1 cellular context compared by ENCODE assay signal in genomic region chr19:46785054-46785979, GRCh38.
A peak's percentile ranks its signal among the peaks of the same experiment; 100 is the strongest.
TF ChIP-seq lines count a peak whose summit lies in the region.

No MANE protein-coding gene starts in this region.

TF ChIP-seq in HEK293, 187 proteins besides CTCF, POLR2A, EP300 and RAD21 (continued from another document):
- TF ChIP-seq SP3 (tag by site-specific recombination; IDR thresholded peaks at IDR 0.05): peak; percentile 34; the same call in 1 of the 2 replicates
- TF ChIP-seq ZNF776 (tag by site-specific recombination; IDR thresholded peaks at IDR 0.05; ENCODE audit: borderline replicate concordance): no peak
- TF ChIP-seq ZNF426 (tag by site-specific recombination; IDR thresholded peaks at IDR 0.05): no peak
- no peak; the same call in 1 of the 2 replicates for TF ChIP-seq KLF16 (tag by site-specific recombination; IDR thresholded peaks at IDR 0.05)
- TF ChIP-seq ZNF549 (tag by site-specific recombination; IDR thresholded peaks at IDR 0.05): no peak
- 0 out of 2 replicates have a peak, but pooled peaks have one; percentile 7 for TF ChIP-seq ZBTB8A (tag by site-specific recombination; IDR thresholded peaks at IDR 0.05)
- TF ChIP-seq ZNF423 (tag by site-specific recombination; IDR thresholded peaks at IDR 0.05): no peak
- peak; percentile 73; the same call in 1 of the 2 replicates for TF ChIP-seq ZNF335 (tag by site-specific recombination; conservative IDR thresholded peaks at IDR 0.05)
- TF ChIP-seq TSHZ1 (tag by site-specific recombination; IDR thresholded peaks at IDR 0.05; ENCODE audit: borderline replicate concordance): no peak
- TF ChIP-seq TRIM28 (IDR thresholded peaks at IDR 0.05; ENCODE audit: borderline replicate concordance, low read length): no peak; the same call in 1 of the 2 replicates
- TF ChIP-seq ZEB2 (tag by site-specific recombination; IDR thresholded peaks at IDR 0.05): 0 out of 2 replicates have a peak, but pooled peaks have one; percentile 7
- no peak for TF ChIP-seq ZNF623 (tag by site-specific recombination; IDR thresholded peaks at IDR 0.05)
- TF ChIP-seq YY2 (tag by site-specific recombination; IDR thresholded peaks at IDR 0.05): peak; percentile 19; the same call in 1 of the 2 replicates
- TF ChIP-seq ZNF513 (tag by site-specific recombination; IDR thresholded peaks at IDR 0.05): peak; percentile 54
- TF ChIP-seq ZSCAN30 (tag by site-specific recombination; IDR thresholded peaks at IDR 0.05): peak; percentile 59
- TF ChIP-seq ZBTB17 (tag by site-specific recombination; IDR thresholded peaks at IDR 0.05): peak; percentile 70
- peak; percentile 7 for TF ChIP-seq ZBTB26 (tag by site-specific recombination; optimal IDR thresholded peaks at IDR 0.05)
- TF ChIP-seq ZNF114 (tag by site-specific recombination; IDR thresholded peaks at IDR 0.05): no peak
- TF ChIP-seq ZSCAN16 (tag by site-specific recombination; IDR thresholded peaks at IDR 0.05): no peak
- TF ChIP-seq ZNF24 (tag by site-specific recombination; IDR thresholded peaks at IDR 0.05): peak; percentile 33; the same call in 1 of the 2 replicates
- no peak for TF ChIP-seq ZNF791 (tag by site-specific recombination; IDR thresholded peaks at IDR 0.05)
- TF ChIP-seq, protein P1, sequence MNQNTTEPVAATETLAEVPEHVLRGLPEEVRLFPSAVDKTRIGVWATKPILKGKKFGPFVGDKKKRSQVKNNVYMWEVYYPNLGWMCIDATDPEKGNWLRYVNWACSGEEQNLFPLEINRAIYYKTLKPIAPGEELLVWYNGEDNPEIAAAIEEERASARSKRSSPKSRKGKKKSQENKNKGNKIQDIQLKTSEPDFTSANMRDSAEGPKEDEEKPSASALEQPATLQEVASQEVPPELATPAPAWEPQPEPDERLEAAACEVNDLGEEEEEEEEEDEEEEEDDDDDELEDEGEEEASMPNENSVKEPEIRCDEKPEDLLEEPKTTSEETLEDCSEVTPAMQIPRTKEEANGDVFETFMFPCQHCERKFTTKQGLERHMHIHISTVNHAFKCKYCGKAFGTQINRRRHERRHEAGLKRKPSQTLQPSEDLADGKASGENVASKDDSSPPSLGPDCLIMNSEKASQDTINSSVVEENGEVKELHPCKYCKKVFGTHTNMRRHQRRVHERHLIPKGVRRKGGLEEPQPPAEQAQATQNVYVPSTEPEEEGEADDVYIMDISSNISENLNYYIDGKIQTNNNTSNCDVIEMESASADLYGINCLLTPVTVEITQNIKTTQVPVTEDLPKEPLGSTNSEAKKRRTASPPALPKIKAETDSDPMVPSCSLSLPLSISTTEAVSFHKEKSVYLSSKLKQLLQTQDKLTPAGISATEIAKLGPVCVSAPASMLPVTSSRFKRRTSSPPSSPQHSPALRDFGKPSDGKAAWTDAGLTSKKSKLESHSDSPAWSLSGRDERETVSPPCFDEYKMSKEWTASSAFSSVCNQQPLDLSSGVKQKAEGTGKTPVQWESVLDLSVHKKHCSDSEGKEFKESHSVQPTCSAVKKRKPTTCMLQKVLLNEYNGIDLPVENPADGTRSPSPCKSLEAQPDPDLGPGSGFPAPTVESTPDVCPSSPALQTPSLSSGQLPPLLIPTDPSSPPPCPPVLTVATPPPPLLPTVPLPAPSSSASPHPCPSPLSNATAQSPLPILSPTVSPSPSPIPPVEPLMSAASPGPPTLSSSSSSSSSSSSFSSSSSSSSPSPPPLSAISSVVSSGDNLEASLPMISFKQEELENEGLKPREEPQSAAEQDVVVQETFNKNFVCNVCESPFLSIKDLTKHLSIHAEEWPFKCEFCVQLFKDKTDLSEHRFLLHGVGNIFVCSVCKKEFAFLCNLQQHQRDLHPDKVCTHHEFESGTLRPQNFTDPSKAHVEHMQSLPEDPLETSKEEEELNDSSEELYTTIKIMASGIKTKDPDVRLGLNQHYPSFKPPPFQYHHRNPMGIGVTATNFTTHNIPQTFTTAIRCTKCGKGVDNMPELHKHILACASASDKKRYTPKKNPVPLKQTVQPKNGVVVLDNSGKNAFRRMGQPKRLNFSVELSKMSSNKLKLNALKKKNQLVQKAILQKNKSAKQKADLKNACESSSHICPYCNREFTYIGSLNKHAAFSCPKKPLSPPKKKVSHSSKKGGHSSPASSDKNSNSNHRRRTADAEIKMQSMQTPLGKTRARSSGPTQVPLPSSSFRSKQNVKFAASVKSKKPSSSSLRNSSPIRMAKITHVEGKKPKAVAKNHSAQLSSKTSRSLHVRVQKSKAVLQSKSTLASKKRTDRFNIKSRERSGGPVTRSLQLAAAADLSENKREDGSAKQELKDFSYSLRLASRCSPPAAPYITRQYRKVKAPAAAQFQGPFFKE (tag by site-specific recombination; IDR thresholded peaks at IDR 0.05; ENCODE audit: borderline replicate concordance): no peak
- TF ChIP-seq ZBTB21 (tag by site-specific recombination; IDR thresholded peaks at IDR 0.05): no peak; the same call in 1 of the 2 replicates
- TF ChIP-seq PRDM10 (tag by site-specific recombination; IDR thresholded peaks at IDR 0.05): no peak
- TF ChIP-seq ZNF121 (tag by site-specific recombination; IDR thresholded peaks at IDR 0.05): 0 out of 2 replicates have a peak, but pooled peaks have one; percentile 6
- no peak for TF ChIP-seq ZFP3 (tag by site-specific recombination; IDR thresholded peaks at IDR 0.05; ENCODE audit: low read depth)
- no peak for TF ChIP-seq FEZF1 (tag by site-specific recombination; IDR thresholded peaks at IDR 0.05)
- TF ChIP-seq, protein P2, sequence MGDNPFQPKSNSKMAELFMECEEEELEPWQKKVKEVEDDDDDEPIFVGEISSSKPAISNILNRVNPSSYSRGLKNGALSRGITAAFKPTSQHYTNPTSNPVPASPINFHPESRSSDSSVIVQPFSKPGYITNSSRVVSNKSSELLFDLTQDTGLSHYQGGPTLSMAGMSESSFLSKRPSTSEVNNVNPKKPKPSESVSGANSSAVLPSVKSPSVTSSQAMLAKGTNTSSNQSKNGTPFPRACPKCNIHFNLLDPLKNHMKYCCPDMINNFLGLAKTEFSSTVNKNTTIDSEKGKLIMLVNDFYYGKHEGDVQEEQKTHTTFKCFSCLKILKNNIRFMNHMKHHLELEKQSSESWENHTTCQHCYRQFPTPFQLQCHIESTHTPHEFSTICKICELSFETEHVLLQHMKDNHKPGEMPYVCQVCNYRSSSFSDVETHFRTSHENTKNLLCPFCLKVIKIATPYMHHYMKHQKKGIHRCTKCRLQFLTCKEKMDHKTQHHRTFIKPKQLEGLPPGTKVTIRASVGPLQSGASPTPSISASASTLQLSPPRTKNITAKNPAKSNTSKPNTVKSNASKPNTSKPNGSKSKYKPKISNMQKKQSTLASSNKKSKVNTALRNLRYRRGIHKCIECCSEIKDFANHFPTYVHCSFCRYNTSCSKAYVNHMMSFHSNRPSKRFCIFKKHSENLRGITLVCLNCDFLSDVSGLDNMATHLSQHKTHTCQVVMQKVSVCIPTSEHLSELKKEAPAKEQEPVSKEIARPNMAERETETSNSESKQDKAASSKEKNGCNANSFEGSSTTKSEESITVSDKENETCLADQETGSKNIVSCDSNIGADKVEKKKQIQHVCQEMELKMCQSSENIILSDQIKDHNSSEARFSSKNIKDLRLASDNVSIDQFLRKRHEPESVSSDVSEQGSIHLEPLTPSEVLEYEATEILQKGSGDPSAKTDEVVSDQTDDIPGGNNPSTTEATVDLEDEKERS (tag by site-specific recombination; IDR thresholded peaks at IDR 0.05): 0 out of 2 replicates have a peak, but pooled peaks have one; percentile 70
- TF ChIP-seq ZFP41 (tag by site-specific recombination; IDR thresholded peaks at IDR 0.05; ENCODE audit: borderline replicate concordance): no peak
- TF ChIP-seq ZBTB48 (tag by site-specific recombination; IDR thresholded peaks at IDR 0.05): peak; percentile 11; the same call in 1 of the 2 replicates
- TF ChIP-seq ZNF548 (tag by site-specific recombination; IDR thresholded peaks at IDR 0.05): no peak
- no peak for TF ChIP-seq ZXDB (tag by site-specific recombination; IDR thresholded peaks at IDR 0.05)
- no peak for TF ChIP-seq PRDM1 (tag by site-specific recombination; IDR thresholded peaks at IDR 0.05)
- no peak for TF ChIP-seq ZNF560 (tag by site-specific recombination; IDR thresholded peaks at IDR 0.05; ENCODE audit: borderline replicate concordance)
- no peak for TF ChIP-seq ZNF248 (tag by site-specific recombination; IDR thresholded peaks at IDR 0.05)
- 0 out of 2 replicates have a peak, but pooled peaks have one; percentile 15 for TF ChIP-seq ZNF785 (tag by site-specific recombination; IDR thresholded peaks at IDR 0.05)
- TF ChIP-seq, protein P3, sequence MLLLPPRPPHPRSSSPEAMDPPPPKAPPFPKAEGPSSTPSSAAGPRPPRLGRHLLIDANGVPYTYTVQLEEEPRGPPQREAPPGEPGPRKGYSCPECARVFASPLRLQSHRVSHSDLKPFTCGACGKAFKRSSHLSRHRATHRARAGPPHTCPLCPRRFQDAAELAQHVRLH (tag by site-specific recombination; IDR thresholded peaks at IDR 0.05): peak; percentile 85; the same call in 1 of the 2 replicates
- TF ChIP-seq, protein P4, sequence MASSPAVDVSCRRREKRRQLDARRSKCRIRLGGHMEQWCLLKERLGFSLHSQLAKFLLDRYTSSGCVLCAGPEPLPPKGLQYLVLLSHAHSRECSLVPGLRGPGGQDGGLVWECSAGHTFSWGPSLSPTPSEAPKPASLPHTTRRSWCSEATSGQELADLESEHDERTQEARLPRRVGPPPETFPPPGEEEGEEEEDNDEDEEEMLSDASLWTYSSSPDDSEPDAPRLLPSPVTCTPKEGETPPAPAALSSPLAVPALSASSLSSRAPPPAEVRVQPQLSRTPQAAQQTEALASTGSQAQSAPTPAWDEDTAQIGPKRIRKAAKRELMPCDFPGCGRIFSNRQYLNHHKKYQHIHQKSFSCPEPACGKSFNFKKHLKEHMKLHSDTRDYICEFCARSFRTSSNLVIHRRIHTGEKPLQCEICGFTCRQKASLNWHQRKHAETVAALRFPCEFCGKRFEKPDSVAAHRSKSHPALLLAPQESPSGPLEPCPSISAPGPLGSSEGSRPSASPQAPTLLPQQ (tag by site-specific recombination; IDR thresholded peaks at IDR 0.05): no peak
